ENCODE assay signal across 1 cellular context in the genomic region with DNA sequence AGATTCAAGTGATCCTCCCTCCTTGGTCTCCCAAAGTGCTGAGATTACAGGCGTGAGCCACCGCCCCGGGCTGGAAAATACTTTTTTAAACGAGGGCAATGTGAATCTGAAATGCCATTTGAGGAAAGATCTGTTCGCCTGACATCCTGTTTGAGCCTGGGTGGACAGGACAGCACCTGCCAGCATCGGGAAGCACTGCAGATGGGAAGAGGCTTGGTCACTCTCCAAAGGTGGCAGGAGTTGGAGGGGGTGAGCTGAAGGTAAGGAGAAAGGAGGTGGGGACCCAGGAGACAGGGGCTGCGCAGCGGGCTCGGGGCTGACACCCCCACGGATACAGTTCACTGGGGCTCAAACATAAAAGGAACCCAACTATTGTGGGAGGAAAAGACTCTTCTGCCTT.
TF ChIP-seq lines count a peak whose summit lies in the region.

No MANE protein-coding gene starts in this region.

TF ChIP-seq in GM23338, 12 proteins besides CTCF, POLR2A, EP300 and RAD21 (continued from another document):
- TF ChIP-seq, protein P1, sequence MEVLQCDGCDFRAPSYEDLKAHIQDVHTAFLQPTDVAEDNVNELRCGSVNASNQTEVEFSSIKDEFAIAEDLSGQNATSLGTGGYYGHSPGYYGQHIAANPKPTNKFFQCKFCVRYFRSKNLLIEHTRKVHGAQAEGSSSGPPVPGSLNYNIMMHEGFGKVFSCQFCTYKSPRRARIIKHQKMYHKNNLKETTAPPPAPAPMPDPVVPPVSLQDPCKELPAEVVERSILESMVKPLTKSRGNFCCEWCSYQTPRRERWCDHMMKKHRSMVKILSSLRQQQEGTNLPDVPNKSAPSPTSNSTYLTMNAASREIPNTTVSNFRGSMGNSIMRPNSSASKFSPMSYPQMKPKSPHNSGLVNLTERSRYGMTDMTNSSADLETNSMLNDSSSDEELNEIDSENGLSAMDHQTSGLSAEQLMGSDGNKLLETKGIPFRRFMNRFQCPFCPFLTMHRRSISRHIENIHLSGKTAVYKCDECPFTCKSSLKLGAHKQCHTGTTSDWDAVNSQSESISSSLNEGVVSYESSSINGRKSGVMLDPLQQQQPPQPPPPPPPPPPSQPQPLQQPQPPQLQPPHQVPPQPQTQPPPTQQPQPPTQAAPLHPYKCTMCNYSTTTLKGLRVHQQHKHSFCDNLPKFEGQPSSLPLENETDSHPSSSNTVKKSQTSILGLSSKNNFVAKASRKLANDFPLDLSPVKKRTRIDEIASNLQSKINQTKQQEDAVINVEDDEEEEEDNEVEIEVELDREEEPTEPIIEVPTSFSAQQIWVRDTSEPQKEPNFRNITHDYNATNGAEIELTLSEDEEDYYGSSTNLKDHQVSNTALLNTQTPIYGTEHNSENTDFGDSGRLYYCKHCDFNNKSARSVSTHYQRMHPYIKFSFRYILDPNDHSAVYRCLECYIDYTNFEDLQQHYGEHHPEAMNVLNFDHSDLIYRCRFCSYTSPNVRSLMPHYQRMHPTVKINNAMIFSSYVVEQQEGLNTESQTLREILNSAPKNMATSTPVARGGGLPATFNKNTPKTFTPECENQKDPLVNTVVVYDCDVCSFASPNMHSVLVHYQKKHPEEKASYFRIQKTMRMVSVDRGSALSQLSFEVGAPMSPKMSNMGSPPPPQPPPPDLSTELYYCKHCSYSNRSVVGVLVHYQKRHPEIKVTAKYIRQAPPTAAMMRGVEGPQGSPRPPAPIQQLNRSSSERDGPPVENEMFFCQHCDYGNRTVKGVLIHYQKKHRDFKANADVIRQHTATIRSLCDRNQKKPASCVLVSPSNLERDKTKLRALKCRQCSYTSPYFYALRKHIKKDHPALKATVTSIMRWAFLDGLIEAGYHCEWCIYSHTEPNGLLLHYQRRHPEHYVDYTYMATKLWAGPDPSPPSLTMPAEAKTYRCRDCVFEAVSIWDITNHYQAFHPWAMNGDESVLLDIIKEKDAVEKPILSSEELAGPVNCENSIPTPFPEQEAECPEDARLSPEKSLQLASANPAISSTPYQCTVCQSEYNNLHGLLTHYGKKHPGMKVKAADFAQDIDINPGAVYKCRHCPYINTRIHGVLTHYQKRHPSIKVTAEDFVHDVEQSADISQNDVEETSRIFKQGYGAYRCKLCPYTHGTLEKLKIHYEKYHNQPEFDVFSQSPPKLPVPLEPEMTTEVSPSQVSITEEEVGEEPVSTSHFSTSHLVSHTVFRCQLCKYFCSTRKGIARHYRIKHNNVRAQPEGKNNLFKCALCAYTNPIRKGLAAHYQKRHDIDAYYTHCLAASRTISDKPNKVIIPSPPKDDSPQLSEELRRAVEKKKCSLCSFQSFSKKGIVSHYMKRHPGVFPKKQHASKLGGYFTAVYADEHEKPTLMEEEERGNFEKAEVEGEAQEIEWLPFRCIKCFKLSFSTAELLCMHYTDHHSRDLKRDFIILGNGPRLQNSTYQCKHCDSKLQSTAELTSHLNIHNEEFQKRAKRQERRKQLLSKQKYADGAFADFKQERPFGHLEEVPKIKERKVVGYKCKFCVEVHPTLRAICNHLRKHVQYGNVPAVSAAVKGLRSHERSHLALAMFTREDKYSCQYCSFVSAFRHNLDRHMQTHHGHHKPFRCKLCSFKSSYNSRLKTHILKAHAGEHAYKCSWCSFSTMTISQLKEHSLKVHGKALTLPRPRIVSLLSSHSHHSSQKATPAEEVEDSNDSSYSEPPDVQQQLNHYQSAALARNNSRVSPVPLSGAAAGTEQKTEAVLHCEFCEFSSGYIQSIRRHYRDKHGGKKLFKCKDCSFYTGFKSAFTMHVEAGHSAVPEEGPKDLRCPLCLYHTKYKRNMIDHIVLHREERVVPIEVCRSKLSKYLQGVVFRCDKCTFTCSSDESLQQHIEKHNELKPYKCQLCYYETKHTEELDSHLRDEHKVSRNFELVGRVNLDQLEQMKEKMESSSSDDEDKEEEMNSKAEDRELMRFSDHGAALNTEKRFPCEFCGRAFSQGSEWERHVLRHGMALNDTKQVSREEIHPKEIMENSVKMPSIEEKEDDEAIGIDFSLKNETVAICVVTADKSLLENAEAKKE (CRISPR knock-in tag; IDR thresholded peaks at IDR 0.05): no peak
- TF ChIP-seq CREB1 (CRISPR knock-in tag; IDR thresholded peaks at IDR 0.05; ENCODE audit: low read depth) (no peak), REST (IDR thresholded peaks at IDR 0.05; ENCODE audit: unreplicated experiment) (no peak), ZNF331 (CRISPR knock-in tag; IDR thresholded peaks at IDR 0.05; ENCODE audit: low read depth) (no peak), EZH2phosphoT487 (IDR thresholded peaks at IDR 0.05; ENCODE audit: unreplicated experiment) (no peak), POLR2AphosphoS5 (IDR thresholded peaks at IDR 0.05; ENCODE audit: low read depth) (no peak), ZNF114 (CRISPR knock-in tag; IDR thresholded peaks at IDR 0.05) (no peak), JUNB (IDR thresholded peaks at IDR 0.05; ENCODE audit: unreplicated experiment) (no peak), EZH2 (IDR thresholded peaks at IDR 0.05; ENCODE audit: low read depth, unreplicated experiment) (no peak), NANOG (IDR thresholded peaks at IDR 0.05; ENCODE audit: borderline replicate concordance) (no peak)
